In the genomic region with DNA sequence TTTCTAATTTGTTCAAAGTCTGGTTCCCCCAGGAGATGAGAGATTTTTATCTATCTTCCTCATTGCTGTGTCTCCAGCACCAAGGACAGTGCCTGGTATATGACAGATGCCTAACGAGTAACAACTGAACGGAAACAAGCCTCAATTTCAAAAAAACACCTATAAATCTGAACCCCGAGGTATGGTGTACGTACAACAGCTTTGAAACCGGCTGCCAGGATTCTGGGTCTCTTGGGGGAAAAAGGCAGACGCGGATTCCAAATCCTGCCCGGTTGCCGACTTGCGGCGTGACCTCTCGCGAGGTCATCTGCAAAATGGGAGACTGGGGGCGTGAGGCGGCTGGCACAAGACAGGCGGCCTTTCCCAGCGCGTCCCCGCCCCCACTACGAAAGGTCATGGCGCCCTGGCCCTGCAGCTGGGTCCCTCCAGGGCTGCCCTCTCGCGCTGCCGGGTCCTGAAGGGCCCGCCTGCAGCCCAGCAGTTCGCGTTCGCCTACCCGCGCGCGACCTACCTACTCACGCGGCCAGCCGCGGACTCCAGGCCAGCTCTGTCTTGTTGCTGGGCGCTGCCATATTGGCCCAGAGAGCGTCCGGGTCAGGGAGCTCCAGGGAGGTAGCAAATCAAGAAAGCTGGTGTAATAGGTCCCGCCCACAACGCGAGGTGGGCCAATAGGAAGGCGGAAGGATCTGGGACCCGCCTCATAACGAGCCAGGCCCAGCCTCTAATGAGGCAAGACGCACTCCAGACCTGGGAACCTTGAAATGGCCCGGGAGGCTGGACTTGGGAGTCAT, we compare ENCODE assay signal across 1 cellular context.
TF ChIP-seq lines count a peak whose summit lies in the region.

A gene with protein sequence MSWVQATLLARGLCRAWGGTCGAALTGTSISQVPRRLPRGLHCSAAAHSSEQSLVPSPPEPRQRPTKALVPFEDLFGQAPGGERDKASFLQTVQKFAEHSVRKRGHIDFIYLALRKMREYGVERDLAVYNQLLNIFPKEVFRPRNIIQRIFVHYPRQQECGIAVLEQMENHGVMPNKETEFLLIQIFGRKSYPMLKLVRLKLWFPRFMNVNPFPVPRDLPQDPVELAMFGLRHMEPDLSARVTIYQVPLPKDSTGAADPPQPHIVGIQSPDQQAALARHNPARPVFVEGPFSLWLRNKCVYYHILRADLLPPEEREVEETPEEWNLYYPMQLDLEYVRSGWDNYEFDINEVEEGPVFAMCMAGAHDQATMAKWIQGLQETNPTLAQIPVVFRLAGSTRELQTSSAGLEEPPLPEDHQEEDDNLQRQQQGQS (minus strand): TSS at position 584 of the 791 bp plus-strand sequence. CDS start 9,964 bp downstream, outside the sequence.

TF ChIP-seq in K562, 482 proteins besides CTCF, POLR2A, EP300 and RAD21 (continued from another document and continues in another):
- TF ChIP-seq, protein P1, sequence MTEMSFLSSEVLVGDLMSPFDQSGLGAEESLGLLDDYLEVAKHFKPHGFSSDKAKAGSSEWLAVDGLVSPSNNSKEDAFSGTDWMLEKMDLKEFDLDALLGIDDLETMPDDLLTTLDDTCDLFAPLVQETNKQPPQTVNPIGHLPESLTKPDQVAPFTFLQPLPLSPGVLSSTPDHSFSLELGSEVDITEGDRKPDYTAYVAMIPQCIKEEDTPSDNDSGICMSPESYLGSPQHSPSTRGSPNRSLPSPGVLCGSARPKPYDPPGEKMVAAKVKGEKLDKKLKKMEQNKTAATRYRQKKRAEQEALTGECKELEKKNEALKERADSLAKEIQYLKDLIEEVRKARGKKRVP (CRISPR knock-in tag; IDR thresholded peaks at IDR 0.05) = no peak
- TF ChIP-seq ZNF408 (CRISPR knock-in tag; IDR thresholded peaks at IDR 0.05; ENCODE audit: low read depth) (no peak), ZNF41 (CRISPR knock-in tag; conservative IDR thresholded peaks at IDR 0.05) (no peak), SRSF9 (IDR thresholded peaks at IDR 0.05; ENCODE audit: borderline replicate concordance, low read depth, low read length) (no peak), CSDE1 (IDR thresholded peaks at IDR 0.05) (no peak; a peak in 1 of 4 replicates), NR1H2 (CRISPR knock-in tag; IDR thresholded peaks at IDR 0.05) (no peak), THRA (IDR thresholded peaks at IDR 0.05) (no peak), THRB (CRISPR knock-in tag; conservative IDR thresholded peaks at IDR 0.05) (no peak), ETV5 (CRISPR knock-in tag; IDR thresholded peaks at IDR 0.05; ENCODE audit: low read depth) (no peak), ATF6 (CRISPR knock-in tag; IDR thresholded peaks at IDR 0.05) (no peak), ZNF444 (CRISPR knock-in tag; IDR thresholded peaks at IDR 0.05) (no peak), SNRNP70 (optimal IDR thresholded peaks at IDR 0.05; ENCODE audit: low read depth, low read length) (no peak), ZBTB7A (IDR thresholded peaks at IDR 0.05; ENCODE audit: borderline replicate concordance, control insufficient read depth, low read depth, low read length) (peak; percentile 63; the same call in 1 of the 2 replicates), HCFC1 (IDR thresholded peaks at IDR 0.05; ENCODE audit: low read depth, low read length) (peak; percentile 80), KLF16 (IDR thresholded peaks at IDR 0.05) (no peak), CBX5 (IDR thresholded peaks at IDR 0.05; ENCODE audit: borderline replicate concordance, low read depth) (no peak), HLTF (IDR thresholded peaks at IDR 0.05) (no peak), MAZ (CRISPR knock-in tag; conservative IDR thresholded peaks at IDR 0.05 in 1 of 2, IDR thresholded peaks at IDR 0.05 in 1 of 2) (peak; percentile 59 to 67; a peak in 3 of 4 replicates), MYC (IDR thresholded peaks at IDR 0.05; ENCODE audit: low read depth, low read length) (peak; percentile 76; the same call in 1 of the 2 replicates), MYC (CRISPR knock-in tag; IDR thresholded peaks at IDR 0.05; ENCODE audit: borderline replicate concordance, low read depth) (peak; percentile 85; the same call in 1 of the 2 replicates), TRIM24 (IDR thresholded peaks at IDR 0.05) (no peak), ZNF717 (CRISPR knock-in tag; IDR thresholded peaks at IDR 0.05) (no peak), ELK3 (CRISPR knock-in tag; IDR thresholded peaks at IDR 0.05) (no peak), KDM4B (IDR thresholded peaks at IDR 0.05; ENCODE audit: borderline replicate concordance in 2 of 2, low read depth in 1 of 2) (no peak), ZEB2 (IDR thresholded peaks at IDR 0.05) (no peak), SPI1 (IDR thresholded peaks at IDR 0.05; ENCODE audit: borderline replicate concordance, low read depth, low read length) (no peak), PURB (CRISPR knock-in tag; IDR thresholded peaks at IDR 0.05; ENCODE audit: low read depth) (no peak), CEBPB (tag; IDR thresholded peaks at IDR 0.05) (peak; percentile 80), RREB1 (CRISPR knock-in tag; IDR thresholded peaks at IDR 0.05) (no peak), SIRT6 (IDR thresholded peaks at IDR 0.05; ENCODE audit: low read depth, low read length) (no peak), ZNF778 (CRISPR knock-in tag; IDR thresholded peaks at IDR 0.05) (no peak), STAG1 (CRISPR knock-in tag; IDR thresholded peaks at IDR 0.05; ENCODE audit: borderline replicate concordance) (no peak)
- TF ChIP-seq, protein P2, sequence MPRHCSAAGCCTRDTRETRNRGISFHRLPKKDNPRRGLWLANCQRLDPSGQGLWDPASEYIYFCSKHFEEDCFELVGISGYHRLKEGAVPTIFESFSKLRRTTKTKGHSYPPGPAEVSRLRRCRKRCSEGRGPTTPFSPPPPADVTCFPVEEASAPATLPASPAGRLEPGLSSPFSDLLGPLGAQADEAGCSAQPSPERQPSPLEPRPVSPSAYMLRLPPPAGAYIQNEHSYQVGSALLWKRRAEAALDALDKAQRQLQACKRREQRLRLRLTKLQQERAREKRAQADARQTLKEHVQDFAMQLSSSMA (CRISPR knock-in tag; IDR thresholded peaks at IDR 0.05) = no peak
- TF ChIP-seq, protein P3, sequence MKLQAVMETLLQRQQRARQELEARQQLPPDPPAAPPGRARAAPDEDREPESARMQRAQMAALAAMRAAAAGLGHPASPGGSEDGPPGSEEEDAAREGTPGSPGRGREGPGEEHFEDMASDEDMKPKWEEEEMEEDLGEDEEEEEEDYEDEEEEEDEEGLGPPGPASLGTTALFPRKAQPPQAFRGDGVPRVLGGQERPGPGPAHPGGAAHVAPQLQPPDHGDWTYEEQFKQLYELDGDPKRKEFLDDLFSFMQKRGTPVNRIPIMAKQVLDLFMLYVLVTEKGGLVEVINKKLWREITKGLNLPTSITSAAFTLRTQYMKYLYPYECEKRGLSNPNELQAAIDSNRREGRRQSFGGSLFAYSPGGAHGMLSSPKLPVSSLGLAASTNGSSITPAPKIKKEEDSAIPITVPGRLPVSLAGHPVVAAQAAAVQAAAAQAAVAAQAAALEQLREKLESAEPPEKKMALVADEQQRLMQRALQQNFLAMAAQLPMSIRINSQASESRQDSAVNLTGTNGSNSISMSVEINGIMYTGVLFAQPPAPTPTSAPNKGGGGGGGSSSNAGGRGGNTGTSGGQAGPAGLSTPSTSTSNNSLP (IDR thresholded peaks at IDR 0.05; ENCODE audit: borderline replicate concordance, low read depth, low read length) = no peak
- TF ChIP-seq, protein P4, sequence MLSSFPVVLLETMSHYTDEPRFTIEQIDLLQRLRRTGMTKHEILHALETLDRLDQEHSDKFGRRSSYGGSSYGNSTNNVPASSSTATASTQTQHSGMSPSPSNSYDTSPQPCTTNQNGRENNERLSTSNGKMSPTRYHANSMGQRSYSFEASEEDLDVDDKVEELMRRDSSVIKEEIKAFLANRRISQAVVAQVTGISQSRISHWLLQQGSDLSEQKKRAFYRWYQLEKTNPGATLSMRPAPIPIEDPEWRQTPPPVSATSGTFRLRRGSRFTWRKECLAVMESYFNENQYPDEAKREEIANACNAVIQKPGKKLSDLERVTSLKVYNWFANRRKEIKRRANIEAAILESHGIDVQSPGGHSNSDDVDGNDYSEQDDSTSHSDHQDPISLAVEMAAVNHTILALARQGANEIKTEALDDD (IDR thresholded peaks at IDR 0.05) = peak; percentile 82
- TF ChIP-seq, protein P5, sequence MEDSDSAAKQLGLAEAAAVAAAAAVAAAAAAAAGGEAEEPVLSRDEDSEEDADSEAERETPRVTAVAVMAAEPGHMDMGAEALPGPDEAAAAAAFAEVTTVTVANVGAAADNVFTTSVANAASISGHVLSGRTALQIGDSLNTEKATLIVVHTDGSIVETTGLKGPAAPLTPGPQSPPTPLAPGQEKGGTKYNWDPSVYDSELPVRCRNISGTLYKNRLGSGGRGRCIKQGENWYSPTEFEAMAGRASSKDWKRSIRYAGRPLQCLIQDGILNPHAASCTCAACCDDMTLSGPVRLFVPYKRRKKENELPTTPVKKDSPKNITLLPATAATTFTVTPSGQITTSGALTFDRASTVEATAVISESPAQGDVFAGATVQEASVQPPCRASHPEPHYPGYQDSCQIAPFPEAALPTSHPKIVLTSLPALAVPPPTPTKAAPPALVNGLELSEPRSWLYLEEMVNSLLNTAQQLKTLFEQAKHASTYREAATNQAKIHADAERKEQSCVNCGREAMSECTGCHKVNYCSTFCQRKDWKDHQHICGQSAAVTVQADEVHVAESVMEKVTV (CRISPR knock-in tag; IDR thresholded peaks at IDR 0.05) = no peak
